Comparison of ENCODE assay signal across 10 cellular contexts in genomic region chr6:145865175-145865574, GRCh38. TPM values are rescaled to one million over a fixed set of nuclear protein-coding genes. Genes with fewer than 3 reads are reported as not detected.
DNase-seq lines count a peak whose midpoint lies in the region; ATAC-seq and TF ChIP-seq lines count a peak whose summit lies in the region.
"Had no signal": no experiment of that assay in that cellular context is flagged by ENCODE, and none has a peak within 500 bp of the region (broad histone marks: within the 10 kb centered on the region; RNA-seq: fewer than 3 reads in every experiment).

No MANE protein-coding gene starts in this region.

- H3K4me2 ChIP-seq in DOHH2 (ENCODE audit: low read length) (peak overlapping the region; percentile 93), osteoblast (ENCODE audit: insufficient read depth, low read length) (no peak overlapping the region)

- H3K4me1 ChIP-seq in DOHH2 (ENCODE audit: control insufficient read depth, low read length) (peaks cover 85% of the 10 kb centered on the region), osteoblast (ENCODE audit: insufficient read depth, low read length) (no peaks in the 10 kb centered on the region)

- no peak overlapping the region for H2AFZ ChIP-seq in osteoblast (ENCODE audit: low read length)

- H3K27me3 ChIP-seq in DOHH2 (ENCODE audit: control insufficient read depth, low read length), result no peaks in the 10 kb centered on the region
- H3K27me3 ChIP-seq in osteoblast (ENCODE audit: insufficient read depth, low read length), result no peaks in the 10 kb centered on the region

- H3K9me3 ChIP-seq in DOHH2 (ENCODE audit: control insufficient read depth, insufficient read depth, low read length) (peaks cover 14% of the 10 kb centered on the region), osteoblast (ENCODE audit: low read depth, low read length) (no peaks in the 10 kb centered on the region)

- ATAC-seq in GM21360 (IDR thresholded peaks at IDR 0.05; ENCODE audit: unreplicated experiment) (peak; percentile 35), HG03354 (IDR thresholded peaks at IDR 0.05; ENCODE audit: poor library complexity, severe bottlenecking, unreplicated experiment) (peak; percentile 40)

- in situ Hi-C loops in G401 (cut with HindIII; ENCODE audit: low sequenced_read_pairs), result no loop called here

- peak overlapping the region; percentile 97 for H3K27ac ChIP-seq in DOHH2 (ENCODE audit: low read depth, low read length)
- no peak overlapping the region for H3K27ac ChIP-seq in osteoblast (ENCODE audit: low read depth, low read length)

- peak overlapping the region; percentile 70 for H3K4me3 ChIP-seq in DOHH2 (ENCODE audit: low read length)
- no peak overlapping the region for H3K4me3 ChIP-seq in osteoblast (ENCODE audit: insufficient read depth, low read length)

- DNase-seq in dermis microvascular lymphatic vessel endothelial cell (ENCODE audit: low read depth in 2 of 2), result peak; percentile 27 to 28
- no peak for DNase-seq in G401 (ENCODE audit: low spot score)
- no peak for DNase-seq in NCI-H128 (lab: John Stamatoyannopoulos, UW; ENCODE audit: unreplicated experiment)
- DNase-seq in dedifferentiated amniotic fluid mesenchymal stem cell (ENCODE audit: extremely low spot score), result no peak
- no peak for DNase-seq in osteoblast (ENCODE audit: insufficient read length, low spot score, missing footprints)
- DNase-seq: NCI-H2171; stimulated activated CD4-positive, alpha-beta T cell treated with anti-CD3 and anti-CD28 coated beads, Interleukin-4, amount 100 ng/mL, for 4 hours had no signal

- H4K20me1 ChIP-seq in DOHH2 (ENCODE audit: control insufficient read depth, insufficient read depth, low read depth, low read length), result no peaks in the 10 kb centered on the region
- H4K20me1 ChIP-seq in osteoblast (ENCODE audit: insufficient read depth, low read length), result no peaks in the 10 kb centered on the region

- TF ChIP-seq CTCF in DOHH2 (IDR thresholded peaks at IDR 0.05; ENCODE audit: low read depth, low read length, poor library complexity, severe bottlenecking) (no peak), osteoblast (IDR thresholded peaks at IDR 0.05; ENCODE audit: extremely low read depth, low read depth, low read length) (no peak)

- no peaks in the 10 kb centered on the region for H3K9me2 ChIP-seq in DOHH2 (replicated peaks; ENCODE audit: control insufficient read depth, low read length)

- H3K36me3 ChIP-seq in DOHH2 (ENCODE audit: control insufficient read depth, low read length), result peaks cover 25% of the 10 kb centered on the region
- no peaks in the 10 kb centered on the region for H3K36me3 ChIP-seq in osteoblast (ENCODE audit: insufficient read depth, low read length)

- H3K79me2 ChIP-seq in DOHH2 (ENCODE audit: control insufficient read depth, low read length) (no peaks in the 10 kb centered on the region), osteoblast (ENCODE audit: insufficient read depth, low read length) (no peaks in the 10 kb centered on the region)

- peaks cover 62% of the 10 kb centered on the region for H3F3A ChIP-seq in DOHH2 (ENCODE audit: control insufficient read depth, insufficient read depth)

RNA-seq across cellular contexts. Expression of gene FBXO30, which starts 50.6 kb away (rescaled TPM):
- 11.4 and 11.6 TPM in 2 replicates for total RNA-seq in dermis microvascular lymphatic vessel endothelial cell
- 6.3 and 7.7 TPM in 2 replicates for total RNA-seq in G401 (2014; rRNA removed; shearing (Covaris generic))
- 14.1 and 14.5 TPM in 2 replicates for total RNA-seq in osteoblast

Comparison
In these comparisons a context has a peak if more than half of its experiments do, and no peak if none do; other contexts are left out.
1. DNase-seq: peak in dermis microvascular lymphatic vessel endothelial cell (2 of 2); none in G401 (single experiment), NCI-H128 (single experiment), dedifferentiated amniotic fluid mesenchymal stem cell (single experiment) and osteoblast (single experiment).